14 cellular contexts compared by ENCODE assay signal in genomic region chr6:134564705-134565104, GRCh38.
DNase-seq lines count a peak whose midpoint lies in the region; ATAC-seq and TF ChIP-seq lines count a peak whose summit lies in the region.
"Had no signal": no experiment of that assay in that cellular context is flagged by ENCODE, and none has a peak within 500 bp of the region (broad histone marks: within the 10 kb centered on the region; RNA-seq: fewer than 3 reads in every experiment).

No MANE protein-coding gene starts in this region.

- CTCF ChIA-PET in activated CD8-positive, alpha-beta T cell treated with anti-CD3 and anti-CD28 coated beads for 36 hours (lab: Charles Lee): no interaction called here

- no peak for TF ChIP-seq CTCF in activated CD8-positive, alpha-beta T cell treated with anti-CD3 and anti-CD28 coated beads for 36 hours (IDR thresholded peaks at IDR 0.05)

- H3K4me1 Mint-ChIP-seq in activated CD8-positive, alpha-beta T cell treated with anti-CD3 and anti-CD28 coated beads for 36 hours (ENCODE audit: low read depth): peaks cover 11% of the 10 kb centered on the region

- DNase-seq in NCI-H1417 treated with DMSO at 0.1 percent for 48 hours (lab: John Stamatoyannopoulos, UW) (peak; percentile 3), NCI-H69 (lab: John Stamatoyannopoulos, UW) (peak; percentile 24), globus pallidus (ENCODE audit: low spot score) (peak; percentile 99), superior temporal gyrus (ENCODE audit: extremely low spot score) (peak; percentile 98), AG08395 (ENCODE audit: low spot score) (no peak)
- no peak for DNase-seq in activated CD8-positive, alpha-beta T cell treated with anti-CD3 and anti-CD28 coated beads for 36 hours
- DNase-seq: activated CD4-positive, alpha-beta T cell treated with anti-CD3 and anti-CD28 coated beads, Interleukin-2, amount 10 ng/mL, durations not matched to agents 24 days and 14 days; activated naive CD8-positive, alpha-beta T cell treated with anti-CD3 and anti-CD28 coated beads, Interleukin-2, amount 10 ng/mL, durations not matched to agents 7 days and 5 days; endodermal cell; GM23248; Kasumi-1; naive thymus-derived CD4-positive, alpha-beta T cell; NCI-H2171 had no signal

- H3K27me3 Mint-ChIP-seq in activated CD8-positive, alpha-beta T cell treated with anti-CD3 and anti-CD28 coated beads for 36 hours: no peaks in the 10 kb centered on the region
- H3K27me3 Mint-ChIP-seq: activated naive CD8-positive, alpha-beta T cell treated with anti-CD3 and anti-CD28 coated beads, Interleukin-2, amount 10 ng/mL, durations not matched to agents 7 days and 5 days had no signal

- H3K4me3 Mint-ChIP-seq in activated CD8-positive, alpha-beta T cell treated with anti-CD3 and anti-CD28 coated beads for 36 hours: no peak overlapping the region
- H3K4me3 Mint-ChIP-seq: activated CD4-positive, alpha-beta T cell treated with anti-CD3 and anti-CD28 coated beads, Interleukin-2, amount 10 ng/mL, durations not matched to agents 24 days and 14 days; activated naive CD8-positive, alpha-beta T cell treated with anti-CD3 and anti-CD28 coated beads, Interleukin-2, amount 10 ng/mL, durations not matched to agents 7 days and 5 days; endodermal cell; naive thymus-derived CD4-positive, alpha-beta T cell had no signal

- peaks cover 6% of the 10 kb centered on the region for H3K9me3 Mint-ChIP-seq in activated CD8-positive, alpha-beta T cell treated with anti-CD3 and anti-CD28 coated beads for 36 hours

- intact Hi-C loops in activated CD8-positive, alpha-beta T cell treated with anti-CD3 and anti-CD28 coated beads for 36 hours (cut with micrococcal nuclease): no loop called here

- H3K27ac Mint-ChIP-seq in activated CD8-positive, alpha-beta T cell treated with anti-CD3 and anti-CD28 coated beads for 36 hours: no peak overlapping the region
- H3K27ac Mint-ChIP-seq: activated CD4-positive, alpha-beta T cell treated with anti-CD3 and anti-CD28 coated beads, Interleukin-2, amount 10 ng/mL, durations not matched to agents 24 days and 14 days; activated naive CD8-positive, alpha-beta T cell treated with anti-CD3 and anti-CD28 coated beads, Interleukin-2, amount 10 ng/mL, durations not matched to agents 7 days and 5 days; endodermal cell; naive thymus-derived CD4-positive, alpha-beta T cell had no signal

- H3K36me3 Mint-ChIP-seq in activated CD8-positive, alpha-beta T cell treated with anti-CD3 and anti-CD28 coated beads for 36 hours (ENCODE audit: low read depth): no peaks in the 10 kb centered on the region

- ATAC-seq in GM21825 (IDR thresholded peaks at IDR 0.05; ENCODE audit: unreplicated experiment): no peak
- no peak for ATAC-seq in activated CD8-positive, alpha-beta T cell treated with anti-CD3 and anti-CD28 coated beads for 36 hours
- ATAC-seq: naive thymus-derived CD4-positive, alpha-beta T cell had no signal

- POLR2A ChIA-PET in activated CD8-positive, alpha-beta T cell treated with anti-CD3 and anti-CD28 coated beads for 36 hours (lab: Charles Lee): no interaction called here

Comparison
In these comparisons a context has a peak if more than half of its experiments do, and no peak if none do; other contexts are left out.
1. DNase-seq: peak in NCI-H1417 treated with DMSO at 0.1 percent for 48 hours (single experiment), NCI-H69 (single experiment), globus pallidus (single experiment) and superior temporal gyrus (single experiment); none in AG08395 (single experiment) and activated CD8-positive, alpha-beta T cell treated with anti-CD3 and anti-CD28 coated beads for 36 hours (single experiment).